In genomic region chr22:40044870-40045834, GRCh38 we compare ENCODE assay signal across 1 cellular context.
TF ChIP-seq lines count a peak whose summit lies in the region.

No MANE protein-coding gene starts in this region.

TF ChIP-seq in HepG2, 621 proteins besides CTCF, POLR2A, EP300 and RAD21 (continued from another document and continues in another):
- no peak for TF ChIP-seq ZNF546 (CRISPR knock-in tag; conservative IDR thresholded peaks at IDR 0.05)
- 0 out of 2 replicates have a peak, but pooled peaks have one; percentile 19 for TF ChIP-seq BCL6 (CRISPR knock-in tag; IDR thresholded peaks at IDR 0.05)
- peak; percentile 89 for TF ChIP-seq SRY (CRISPR knock-in tag; IDR thresholded peaks at IDR 0.05)
- TF ChIP-seq STAT5B (CRISPR knock-in tag; IDR thresholded peaks at IDR 0.05): no peak
- peak; percentile 68 for TF ChIP-seq ZNF18 (CRISPR knock-in tag; IDR thresholded peaks at IDR 0.05; ENCODE audit: insufficient replicate concordance)
- no peak for TF ChIP-seq PTBP1 (IDR thresholded peaks at IDR 0.05; ENCODE audit: low read depth, low read length, poor library complexity, severe bottlenecking)
- no peak for TF ChIP-seq ZNF10 (CRISPR knock-in tag; IDR thresholded peaks at IDR 0.05; ENCODE audit: borderline replicate concordance, low read depth)
- TF ChIP-seq PHB2 (IDR thresholded peaks at IDR 0.05; ENCODE audit: partially characterized antibody): no peak
- TF ChIP-seq SOX5 (CRISPR knock-in tag; IDR thresholded peaks at IDR 0.05; ENCODE audit: borderline replicate concordance): no peak
- no peak for TF ChIP-seq ZBTB37 (CRISPR knock-in tag; IDR thresholded peaks at IDR 0.05)
- peak; percentile 63; the same call in 1 of the 2 replicates for TF ChIP-seq KMT2B (CRISPR knock-in tag; IDR thresholded peaks at IDR 0.05)
- TF ChIP-seq TBX3 (IDR thresholded peaks at IDR 0.05; ENCODE audit: borderline replicate concordance): no peak
- TF ChIP-seq ZFP37 (CRISPR knock-in tag; IDR thresholded peaks at IDR 0.05; ENCODE audit: borderline replicate concordance): no peak
- TF ChIP-seq RBAK (CRISPR knock-in tag; IDR thresholded peaks at IDR 0.05): no peak
- TF ChIP-seq ZHX2 (IDR thresholded peaks at IDR 0.05; ENCODE audit: low read depth): no peak
- no peak for TF ChIP-seq ZHX2 (CRISPR knock-in tag; IDR thresholded peaks at IDR 0.05; ENCODE audit: borderline replicate concordance)
- TF ChIP-seq ARID5B (CRISPR knock-in tag; IDR thresholded peaks at IDR 0.05): 0 out of 2 replicates have a peak, but pooled peaks have one; percentile 25
- no peak for TF ChIP-seq ZC3H4 (CRISPR knock-in tag; IDR thresholded peaks at IDR 0.05; ENCODE audit: borderline replicate concordance)
- no peak for TF ChIP-seq FOXA1 (IDR thresholded peaks at IDR 0.05)
- peak; percentile 32; the same call in 1 of the 2 replicates for TF ChIP-seq FOXA1 (CRISPR knock-in tag; IDR thresholded peaks at IDR 0.05)
- TF ChIP-seq ZBTB49 (CRISPR knock-in tag; IDR thresholded peaks at IDR 0.05; ENCODE audit: borderline replicate concordance): no peak
- no peak for TF ChIP-seq FLYWCH1 (CRISPR knock-in tag; IDR thresholded peaks at IDR 0.05)
- TF ChIP-seq ZNF883 (CRISPR knock-in tag; IDR thresholded peaks at IDR 0.05; ENCODE audit: not compliant biosample characterization): no peak
- TF ChIP-seq HOXD1 (CRISPR knock-in tag; IDR thresholded peaks at IDR 0.05): no peak; the same call in 1 of the 2 replicates
- no peak for TF ChIP-seq CREB3 (CRISPR knock-in tag; IDR thresholded peaks at IDR 0.05)
- no peak for TF ChIP-seq ZNF678 (CRISPR knock-in tag; IDR thresholded peaks at IDR 0.05)
- TF ChIP-seq MNT (IDR thresholded peaks at IDR 0.05): no peak; the same call in 1 of the 2 replicates
- TF ChIP-seq ZIK1 (CRISPR knock-in tag; IDR thresholded peaks at IDR 0.05; ENCODE audit: borderline replicate concordance, low read depth): peak; percentile 55; the same call in 1 of the 2 replicates
- TF ChIP-seq HNRNPH1 (optimal IDR thresholded peaks at IDR 0.05; ENCODE audit: low read depth, low read length): no peak
- TF ChIP-seq ZNF343 (CRISPR knock-in tag; IDR thresholded peaks at IDR 0.05): no peak
- TF ChIP-seq MTF1 (CRISPR knock-in tag; IDR thresholded peaks at IDR 0.05): no peak
- TF ChIP-seq ZNF232 (CRISPR knock-in tag; IDR thresholded peaks at IDR 0.05; ENCODE audit: borderline replicate concordance): no peak
- no peak for TF ChIP-seq SMARCE1 (IDR thresholded peaks at IDR 0.05; ENCODE audit: borderline replicate concordance)
